ENCODE assay signal across 8 cellular contexts in genomic region chr19:2332341-2333026, GRCh38. TPM values are rescaled to one million over a fixed set of nuclear protein-coding genes. Genes with fewer than 3 reads are reported as not detected.
DNase-seq lines count a peak whose midpoint lies in the region; ATAC-seq, FAIRE-seq and TF ChIP-seq lines count a peak whose summit lies in the region.

No MANE protein-coding gene starts in this region.

- no peak for TF ChIP-seq CTCF in activated B cell treated with CpG ODN at 0.5 μM for 24 hours (IDR thresholded peaks at IDR 0.05)

- H3K9me3 Mint-ChIP-seq in activated B cell treated with CpG ODN at 0.5 μM for 24 hours: no peaks in the 10 kb centered on the region

- no peaks in the 10 kb centered on the region for H3K9me3 ChIP-seq in muscle layer of duodenum (ENCODE audit: control insufficient read depth in 1 of 2, low read length in 2 of 2)

- intact Hi-C loops in activated B cell treated with CpG ODN at 0.5 μM for 24 hours (cut with micrococcal nuclease): loop anchor here (1.0 to 5.0 kb wide), 4 partner anchors 43 to 290 kb away; partner anchors contain the start of genes PLEKHJ1 and SF3A2

- H3K4me3 ChIP-seq in muscle layer of duodenum (ENCODE audit: low read depth in 1 of 2, low read length in 2 of 2): no peak overlapping the region

- DNase-seq in DMS79 treated with DMSO at 0.1 percent for 48 hours (lab: John Stamatoyannopoulos, UW): peak; percentile 67
- peak; percentile 83 for DNase-seq in activated B cell treated with CpG ODN at 0.5 μM for 24 hours
- no peak for DNase-seq in NCI-H82 treated with DMSO at 0.1 percent for 48 hours (lab: John Stamatoyannopoulos, UW; ENCODE audit: unreplicated experiment)
- no peak for DNase-seq in NCI-H510A treated with DMSO at 0.1 percent for 48 hours (lab: John Stamatoyannopoulos, UW)
- DNase-seq in HTR-8/SVneo (ENCODE audit: insufficient read length, low spot score): no peak

- peak overlapping the region; percentile 97 for H3K27ac Mint-ChIP-seq in activated B cell treated with CpG ODN at 0.5 μM for 24 hours

- H3K4me1 Mint-ChIP-seq in activated B cell treated with CpG ODN at 0.5 μM for 24 hours: peaks cover 67% of the 10 kb centered on the region

- no peak for FAIRE-seq in HTR-8/SVneo (lab: Jason Lieb, UNC)

- no peaks in the 10 kb centered on the region for H3K27me3 Mint-ChIP-seq in activated B cell treated with CpG ODN at 0.5 μM for 24 hours

- CTCF ChIA-PET in activated B cell treated with CpG ODN at 0.5 μM for 24 hours (lab: Charles Lee): interaction anchor here (0.8 to 1.5 kb wide), 4 partner anchors 21 to 161 kb away, joined by 3 to 4 read pairs (median 3); no protein-coding TSS in a partner anchor

- peaks cover 0 to 3% of the 10 kb centered on the region in 2 donors for H3K36me3 ChIP-seq in muscle layer of duodenum (ENCODE audit: control insufficient read depth in 1 of 2, insufficient read depth in 2 of 2, low read length in 2 of 2)

- H3K4me3 Mint-ChIP-seq in activated B cell treated with CpG ODN at 0.5 μM for 24 hours: peak overlapping the region; percentile 78

- POLR2A ChIA-PET in activated B cell treated with CpG ODN at 0.5 μM for 24 hours (lab: Charles Lee): interaction anchor here (0.6 to 2.2 kb wide), 28 partner anchors 8 to 1750 kb away, joined by 3 to 13 read pairs (median 6); partner anchors contain the start of genes GADD45B, MKNK2 and TIMM13

- H3K27me3 ChIP-seq in muscle layer of duodenum (ENCODE audit: low read depth, low read length): no peaks in the 10 kb centered on the region

- ATAC-seq in HG02759 (IDR thresholded peaks at IDR 0.05; ENCODE audit: unreplicated experiment): peak; percentile 41
- peak; percentile 81 for ATAC-seq in activated B cell treated with CpG ODN at 0.5 μM for 24 hours (ENCODE audit: low read depth)
- no peak for ATAC-seq in HG03460 (IDR thresholded peaks at IDR 0.05; ENCODE audit: unreplicated experiment)

- H3K36me3 Mint-ChIP-seq in activated B cell treated with CpG ODN at 0.5 μM for 24 hours (ENCODE audit: low read depth): peaks cover 29% of the 10 kb centered on the region

- peaks cover 3 to 59% of the 10 kb centered on the region in 2 donors for H3K4me1 ChIP-seq in muscle layer of duodenum (ENCODE audit: control insufficient read depth in 1 of 2, insufficient read depth in 2 of 2, low read length in 2 of 2)

- H3K27ac ChIP-seq in muscle layer of duodenum (ENCODE audit: low read length): peak overlapping the region; percentile 16

RNA-seq across cellular contexts. Expression of gene SPPL2B, which starts 4.0 kb away (rescaled TPM):
- 112 and 142 TPM in 2 replicates for total RNA-seq in activated B cell treated with CpG ODN at 0.5 μM for 24 hours

RNA-seq across cellular contexts. Expression of gene LSM7, which starts 4.1 kb away (rescaled TPM):
- 149 and 152 TPM in 2 replicates for total RNA-seq in activated B cell treated with CpG ODN at 0.5 μM for 24 hours

RNA-seq across cellular contexts. Expression of gene LINGO3, which starts 24.5 kb away (rescaled TPM):
- 0.88 and 1.4 TPM in 2 replicates for total RNA-seq in activated B cell treated with CpG ODN at 0.5 μM for 24 hours

RNA-seq across cellular contexts. Expression of gene TMPRSS9, which starts 27.6 kb away (rescaled TPM):
- total RNA-seq in activated B cell treated with CpG ODN at 0.5 μM for 24 hours: not detected in 2 replicates

RNA-seq across cellular contexts. Expression of gene PEAK3, which starts 50.5 kb away (rescaled TPM):
- 0.09 TPM in 1 of 2 replicates, not detected in the other for total RNA-seq in activated B cell treated with CpG ODN at 0.5 μM for 24 hours

Comparison
In these comparisons a context has a peak if more than half of its experiments do, and no peak if none do; other contexts are left out.
1. DNase-seq: peak in DMS79 treated with DMSO at 0.1 percent for 48 hours (single experiment) and activated B cell treated with CpG ODN at 0.5 μM for 24 hours (single experiment); none in NCI-H82 treated with DMSO at 0.1 percent for 48 hours (single experiment), NCI-H510A treated with DMSO at 0.1 percent for 48 hours (single experiment) and HTR-8/SVneo (single experiment).